ENCODE assay signal across 25 cellular contexts in genomic region chr13:84430015-84430414, GRCh38.
A peak's percentile ranks its signal among the peaks of the same experiment; 100 is the strongest.
DNase-seq lines count a peak whose midpoint lies in the region; ATAC-seq and TF ChIP-seq lines count a peak whose summit lies in the region.
"Had no signal": no experiment of that assay in that cellular context is flagged by ENCODE, and none has a peak within 500 bp of the region (broad histone marks: within the 10 kb centered on the region; RNA-seq: fewer than 3 reads in every experiment).

No MANE protein-coding gene starts in this region.

- intact Hi-C loops in sciatic nerve (cut with DNase I) = no loop called here

- TF ChIP-seq CTCF in fibroblast of the aortic adventitia (IDR thresholded peaks at IDR 0.05; ENCODE audit: insufficient read depth, low read length) = no peak

- ATAC-seq in GM18867 (IDR thresholded peaks at IDR 0.05; ENCODE audit: unreplicated experiment) (no peak), sciatic nerve (no peak)
- ATAC-seq: activated CD8-positive, alpha-beta T cell treated with anti-CD3 and anti-CD28 coated beads for 36 hours; K562; left ventricle myocardium superior had no signal

- H3K4me3 ChIP-seq in fibroblast of the aortic adventitia (ENCODE audit: low read depth, low read length) = no peak overlapping the region
- H3K4me3 ChIP-seq: K562, right atrium auricular region, vagina had no signal

- peak; percentile 62 for DNase-seq in A172 (ENCODE audit: low spot score)
- peak; percentile 39 for DNase-seq in HS-27A (ENCODE audit: low read depth)
- peak; percentile 67 for DNase-seq in amniotic stem cell (lab: John Stamatoyannopoulos, UW)
- peak; percentile 67 for DNase-seq in fibroblast of the aortic adventitia (ENCODE audit: low read depth)
- no peak for DNase-seq in NCI-H2196 treated with DMSO at 0.1 percent for 48 hours (lab: John Stamatoyannopoulos, UW; ENCODE audit: unreplicated experiment)
- no peak for DNase-seq in sciatic nerve (ENCODE audit: low spot score)
- no peak for DNase-seq in NCI-H187 (lab: John Stamatoyannopoulos, UW)
- DNase-seq: 8988T; activated CD4-positive, CD25-positive, alpha-beta regulatory T cell; activated CD8-positive, alpha-beta T cell treated with anti-CD3 and anti-CD28 coated beads for 36 hours; activated naive CD4-positive, alpha-beta T cell treated with Interleukin-2 at 50 U/mL for 16 hours; activated T-cell treated with anti-CD3 and anti-CD28 coated beads, Interleukin-2, amount 50 U/mL, for 1 hour; aorta; C1 segment of cervical spinal cord; GDM1; head of caudate nucleus; left ventricle myocardium superior; NCI-H1048; NCI-H510A; nucleus accumbens; T-helper 9 cell had no signal

Comparison
In these comparisons a context has a peak if more than half of its experiments do, and no peak if none do; other contexts are left out.
1. DNase-seq: peak in A172 (single experiment), HS-27A (single experiment), amniotic stem cell (single experiment) and fibroblast of the aortic adventitia (single experiment); none in NCI-H2196 treated with DMSO at 0.1 percent for 48 hours (single experiment), sciatic nerve (single experiment) and NCI-H187 (0 of 2).